Comparison of ENCODE assay signal across 33 cellular contexts in the genomic region with DNA sequence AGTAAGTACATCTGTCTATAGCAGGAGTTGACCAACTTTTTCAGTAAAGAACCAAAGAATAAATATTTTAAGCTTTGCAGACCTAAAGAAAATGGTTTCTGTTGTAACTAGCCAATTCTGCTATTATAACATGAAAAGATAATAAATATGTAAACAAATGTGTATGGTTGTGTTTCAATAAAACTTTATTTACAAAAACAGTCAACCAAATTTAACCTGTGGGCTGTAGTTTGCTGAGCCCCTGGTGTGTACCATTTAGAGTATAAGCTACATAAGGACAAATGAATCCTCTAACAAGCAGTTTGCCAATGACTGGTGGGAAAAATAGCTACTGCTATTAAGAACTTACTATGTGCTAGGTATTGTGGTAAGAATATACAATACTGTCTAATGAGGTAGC.
"Had no signal": no experiment of that assay in that cellular context is flagged by ENCODE, and none has a peak within 500 bp of the region (broad histone marks: within the 10 kb centered on the region; RNA-seq: fewer than 3 reads in every experiment).

No MANE protein-coding gene starts in this region.

- H3K27me3 ChIP-seq: MG63 had no signal

- H3K9me3 ChIP-seq: MG63 had no signal

- H3K4me3 ChIP-seq: MG63 had no signal

- DNase-seq: Karpas-422, Kasumi-1, MG63, MM.1S, MV-4-11, NCI-H1048, NCI-H1092, NCI-H1092 treated with DMSO at 0.1 percent for 48 hours, NCI-H1105, NCI-H1105 treated with DMSO at 0.1 percent for 48 hours, NCI-H1417, NCI-H1417 treated with DMSO at 0.1 percent for 48 hours, NCI-H1436, NCI-H1436 treated with DMSO at 0.1 percent for 48 hours, NCI-H146, NCI-H1694, NCI-H1694 treated with DMSO at 0.1 percent for 48 hours, NCI-H187, NCI-H187 treated with DMSO at 0.1 percent for 48 hours, NCI-H1930, NCI-H2029, NCI-H2029 treated with DMSO at 0.1 percent for 48 hours, NCI-H2081, NCI-H2081 treated with DMSO at 0.1 percent for 48 hours, NCI-H2107, NCI-H2171, NCI-H2227 treated with DMSO at 0.1 percent for 48 hours, NCI-H226, NCI-H345, NCI-H446, NCI-H446 treated with DMSO at 0.1 percent for 48 hours, NCI-H510A, NCI-H510A treated with DMSO at 0.1 percent for 48 hours had no signal

- H3K36me3 ChIP-seq: MG63 had no signal
